In genomic region chr16:11479916-11480315, GRCh38 we compare ENCODE assay signal across 28 cellular contexts.
"Had no signal": no experiment of that assay in that cellular context is flagged by ENCODE, and none has a peak within 500 bp of the region (broad histone marks: within the 10 kb centered on the region; RNA-seq: fewer than 3 reads in every experiment).

No MANE protein-coding gene starts in this region.

- H3K27me3 ChIP-seq: neural progenitor cell, ovary, right lobe of liver, sigmoid colon, suprapubic skin, testis, tibial artery, transverse colon, upper lobe of left lung, vagina had no signal

- H3K4me3 ChIP-seq: neural progenitor cell, ovary, psoas muscle, right lobe of liver, sigmoid colon, suprapubic skin, testis, tibial artery, transverse colon, upper lobe of left lung, vagina had no signal

- H3K27me3 Mint-ChIP-seq: naive thymus-derived CD8-positive, alpha-beta T cell; natural killer cell treated with Interleukin-12 subunit alpha and Interleukin-12 subunit beta and Interleukin-15 and Interleukin-18, amount 100 ng/mL, for 72 hours; stimulated activated naive CD8-positive, alpha-beta T cell treated with anti-CD3 and anti-CD28 coated beads, Interleukin-15, amount 100 ng/mL, for 72 hours had no signal

- H3K27ac ChIP-seq: neural progenitor cell, ovary, parathyroid adenoma, psoas muscle, right lobe of liver, sigmoid colon, suprapubic skin, testis, tibial artery, transverse colon, upper lobe of left lung, vagina had no signal

- H3K36me3 ChIP-seq: neural progenitor cell, ovary, right lobe of liver, sigmoid colon, suprapubic skin, tibial artery, transverse colon, upper lobe of left lung, vagina had no signal

- H3K4me1 ChIP-seq: neural progenitor cell, parathyroid adenoma, psoas muscle, right lobe of liver, sigmoid colon, suprapubic skin, testis, tibial artery, transverse colon, upper lobe of left lung, vagina had no signal

- H3K4me2 ChIP-seq: neural progenitor cell had no signal

- H3K4me3 Mint-ChIP-seq: naive thymus-derived CD8-positive, alpha-beta T cell; natural killer cell treated with Interleukin-12 subunit alpha and Interleukin-12 subunit beta and Interleukin-15 and Interleukin-18, amount 100 ng/mL, for 72 hours; neural progenitor cell; stimulated activated effector memory CD8-positive, alpha-beta T cell treated with anti-CD3 and anti-CD28 coated beads, Interleukin-12 subunit alpha, Interleukin-12 subunit beta, amount 100 ng/mL, for 72 hours; stimulated activated naive CD8-positive, alpha-beta T cell treated with anti-CD3 and anti-CD28 coated beads, Interleukin-15, amount 100 ng/mL, for 72 hours had no signal

- H3K9me3 ChIP-seq: right lobe of liver, suprapubic skin, testis, tibial artery, vagina had no signal

- H3K36me3 Mint-ChIP-seq: stimulated activated effector memory CD8-positive, alpha-beta T cell treated with anti-CD3 and anti-CD28 coated beads, Interleukin-12 subunit alpha, Interleukin-12 subunit beta, amount 100 ng/mL, for 72 hours had no signal

- H3K79me2 ChIP-seq: parathyroid adenoma had no signal

- H3K27ac Mint-ChIP-seq: naive thymus-derived CD8-positive, alpha-beta T cell; natural killer cell treated with Interleukin-12 subunit alpha and Interleukin-12 subunit beta and Interleukin-15 and Interleukin-18, amount 100 ng/mL, for 72 hours; neural progenitor cell; progenitor cell of endocrine pancreas; stimulated activated effector memory CD8-positive, alpha-beta T cell treated with anti-CD3 and anti-CD28 coated beads, Interleukin-12 subunit alpha, Interleukin-12 subunit beta, amount 100 ng/mL, for 72 hours; stimulated activated naive CD8-positive, alpha-beta T cell treated with anti-CD3 and anti-CD28 coated beads, Interleukin-15, amount 100 ng/mL, for 72 hours had no signal

- ATAC-seq: naive thymus-derived CD8-positive, alpha-beta T cell; natural killer cell treated with Interleukin-12 subunit alpha and Interleukin-12 subunit beta and Interleukin-15 and Interleukin-18, amount 100 ng/mL, for 72 hours; psoas muscle; right cardiac atrium; right lobe of liver; stimulated activated effector memory CD8-positive, alpha-beta T cell treated with anti-CD3 and anti-CD28 coated beads, Interleukin-12 subunit alpha, Interleukin-12 subunit beta, amount 100 ng/mL, for 72 hours; stimulated activated naive CD8-positive, alpha-beta T cell treated with anti-CD3 and anti-CD28 coated beads, Interleukin-15, amount 100 ng/mL, for 72 hours; stimulated activated naive CD8-positive, alpha-beta T cell treated with anti-CD3 and anti-CD28 coated beads, Interleukin-15, Interleukin-2, amounts not matched to agents 100 U/mL and 50 U/mL, for 24 hours had no signal

- H2AFZ ChIP-seq: neural progenitor cell, parathyroid adenoma had no signal

- FAIRE-seq: small intestine, urothelium cell line had no signal

- H3K9ac ChIP-seq: neural progenitor cell, parathyroid adenoma had no signal

- DNase-seq: naive thymus-derived CD8-positive, alpha-beta T cell; occipital lobe; ovary; psoas muscle; sigmoid colon; small intestine; stimulated activated CD4-positive, alpha-beta T cell treated with anti-CD3 and anti-CD28 coated beads, Interleukin-15, amount 100 ng/mL, for 24 hours; stimulated activated CD4-positive, alpha-beta T cell treated with anti-CD3 and anti-CD28 coated beads, Interleukin-2, amount 100 ng/mL, for 24 hours; stimulated activated CD4-positive, alpha-beta T cell treated with anti-CD3 and anti-CD28 coated beads, Interleukin-2, amount 100 ng/mL, for 48 hours; stimulated activated CD4-positive, alpha-beta T cell treated with anti-CD3 and anti-CD28 coated beads, Interleukin-4, amount 100 ng/mL, for 24 hours; stimulated activated naive CD4-positive, alpha-beta T cell; stimulated activated naive CD8-positive, alpha-beta T cell treated with anti-CD3 and anti-CD28 coated beads, Interleukin-15, amount 100 ng/mL, for 72 hours; stimulated activated naive CD8-positive, alpha-beta T cell treated with anti-CD3 and anti-CD28 coated beads, Interleukin-15, Interleukin-2, amounts not matched to agents 100 U/mL and 50 U/mL, for 24 hours; substantia nigra; testis; transverse colon; upper lobe of left lung had no signal

- H3K4me1 Mint-ChIP-seq: stimulated activated effector memory CD8-positive, alpha-beta T cell treated with anti-CD3 and anti-CD28 coated beads, Interleukin-12 subunit alpha, Interleukin-12 subunit beta, amount 100 ng/mL, for 72 hours; stimulated activated naive CD8-positive, alpha-beta T cell treated with anti-CD3 and anti-CD28 coated beads, Interleukin-15, amount 100 ng/mL, for 72 hours had no signal
